Comparison of ENCODE assay signal across 15 cellular contexts in genomic region chr13:44806841-44807240, GRCh38.
"Had no signal": no experiment of that assay in that cellular context is flagged by ENCODE, and none has a peak within 500 bp of the region (broad histone marks: within the 10 kb centered on the region; RNA-seq: fewer than 3 reads in every experiment).

No MANE protein-coding gene starts in this region.

- H3K4me3 ChIP-seq: cardiac muscle cell, gastroesophageal sphincter, mucosa of descending colon, SJSA1, skin epidermis, transverse colon had no signal

- H3K27ac ChIP-seq: cardiac muscle cell, epithelial cell of prostate, gastroesophageal sphincter, SJSA1, skin epidermis, transverse colon had no signal

- ATAC-seq: activated CD4-positive, CD25-positive, alpha-beta regulatory T cell treated with anti-CD3 and anti-CD28 coated beads, Interleukin-2, amount 50 U/mL, for 24 hours; activated naive CD4-positive, alpha-beta T cell treated with anti-CD3 and anti-CD28 coated beads, Interleukin-2, amount 50 U/mL, for 72 hours; gastroesophageal sphincter; mucosa of descending colon; naive thymus-derived CD8-positive, alpha-beta T cell had no signal

- DNase-seq: activated T-cell treated with anti-CD3 and anti-CD28 coated beads, Interleukin-2, amount 50 U/mL, for 1 hour; amniotic stem cell; effector memory CD4-positive, alpha-beta T cell; immature natural killer cell; mucosa of descending colon; naive thymus-derived CD8-positive, alpha-beta T cell; SW 1271; transverse colon had no signal
